8 cellular contexts compared by ENCODE assay signal in the genomic region with DNA sequence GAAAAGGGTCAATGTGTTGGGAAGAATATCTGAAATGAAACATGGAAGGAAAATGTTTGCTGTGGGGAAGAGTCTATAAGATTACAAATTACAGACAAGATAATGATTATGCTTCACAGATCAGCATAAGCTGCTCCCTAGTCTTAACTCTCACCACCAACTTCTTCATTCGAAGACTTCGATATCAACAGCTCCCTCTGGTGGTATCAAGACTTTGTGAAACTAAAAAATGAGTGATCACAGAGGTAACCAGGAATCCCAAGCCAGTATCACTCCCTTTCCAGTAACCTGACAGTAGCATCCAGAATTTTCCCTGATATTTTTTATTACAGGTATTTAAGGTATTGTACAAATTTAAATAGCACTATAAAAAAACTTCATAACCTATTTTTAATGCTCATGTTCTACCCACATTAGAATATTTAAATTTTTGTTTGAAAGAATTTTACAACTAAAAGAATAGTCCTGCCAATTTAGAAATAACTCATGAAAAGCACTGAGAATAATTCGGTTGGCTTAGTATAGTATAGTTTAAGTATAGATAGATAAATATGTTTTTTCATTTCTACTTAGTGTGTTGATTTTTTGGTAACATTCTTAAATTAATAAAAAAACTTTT.
DNase-seq lines count a peak whose midpoint lies in the region; FAIRE-seq and TF ChIP-seq lines count a peak whose summit lies in the region.

No MANE protein-coding gene starts in this region.

- no peak overlapping the region for H3K4me3 ChIP-seq in HEK293 (ENCODE audit: low read depth, low read length)
- no peak overlapping the region for H3K4me3 ChIP-seq in astrocyte (ENCODE audit: insufficient read depth, low read depth, low read length)
- H3K4me3 ChIP-seq in thyroid gland (replicated peaks in 1 of 3), result no peak overlapping the region

- no peak overlapping the region for H3K27ac Mint-ChIP-seq in activated CD4-positive, alpha-beta T cell treated with anti-CD3 and anti-CD28 coated beads, Interleukin-2, amount 10 ng/mL, durations not matched to agents 24 days and 14 days
- no peak overlapping the region for H3K27ac Mint-ChIP-seq in astrocyte (ENCODE audit: unreplicated experiment)

- no peak for TF ChIP-seq POLR2A in thyroid gland (IDR thresholded peaks at IDR 0.05)

- H3K4me3 Mint-ChIP-seq in activated CD4-positive, alpha-beta T cell treated with anti-CD3 and anti-CD28 coated beads, Interleukin-2, amount 10 ng/mL, durations not matched to agents 24 days and 14 days, result no peak overlapping the region
- no peak overlapping the region for H3K4me3 Mint-ChIP-seq in astrocyte (ENCODE audit: unreplicated experiment)

- peak; percentile 91 for FAIRE-seq in astrocyte (lab: Jason Lieb, UNC)

- no peak overlapping the region for H2AFZ ChIP-seq in astrocyte (ENCODE audit: low read depth, low read length)

- H3K4me1 Mint-ChIP-seq in activated CD4-positive, alpha-beta T cell treated with anti-CD3 and anti-CD28 coated beads, Interleukin-2, amount 10 ng/mL, durations not matched to agents 24 days and 14 days, result no peaks in the 10 kb centered on the region
- peaks cover 3% of the 10 kb centered on the region for H3K4me1 Mint-ChIP-seq in astrocyte (ENCODE audit: low read depth, unreplicated experiment)

- peaks cover 5% of the 10 kb centered on the region for H3K36me3 Mint-ChIP-seq in activated CD4-positive, alpha-beta T cell treated with anti-CD3 and anti-CD28 coated beads, Interleukin-2, amount 10 ng/mL, durations not matched to agents 24 days and 14 days (ENCODE audit: low read depth)
- H3K36me3 Mint-ChIP-seq in astrocyte (ENCODE audit: low read depth, unreplicated experiment), result no peaks in the 10 kb centered on the region

- H3K4me1 ChIP-seq in HEK293 (ENCODE audit: control insufficient read depth, insufficient read depth, low read length) (no peaks in the 10 kb centered on the region), astrocyte (ENCODE audit: insufficient read depth, low read length) (no peaks in the 10 kb centered on the region), thyroid gland (no peaks in the 10 kb centered on the region)

- CTCF ChIA-PET in HEK293 (lab: Yijun Ruan, JAX), result interaction anchor here (0.7 to 4.2 kb wide), 24 partner anchors 9 to 900 kb away, joined by 3 to 31 read pairs (median 4); no protein-coding TSS in a partner anchor

- H3K27ac ChIP-seq in HEK293 (ENCODE audit: extremely low read depth, low read depth, low read length) (no peak overlapping the region), astrocyte (ENCODE audit: low read depth, low read length) (no peak overlapping the region), thyroid gland (no peak overlapping the region)

- no peaks in the 10 kb centered on the region for H3K9me3 ChIP-seq in HEK293 (ENCODE audit: control insufficient read depth, insufficient read depth, low read depth, low read length)
- no peaks in the 10 kb centered on the region for H3K9me3 ChIP-seq in astrocyte (ENCODE audit: insufficient read depth, low read depth, low read length)
- no peaks in the 10 kb centered on the region for H3K9me3 ChIP-seq in thyroid gland

- WGBS in thyroid gland, 2 donors, result 28 to 35% methylated on average over 3 of the region's 3 CpGs

- intact Hi-C loops in activated CD4-positive, alpha-beta T cell treated with anti-CD3 and anti-CD28 coated beads, Interleukin-2, amount 10 ng/mL, durations not matched to agents 24 days and 14 days (cut with micrococcal nuclease), result loop anchor here (5.0 kb wide), 1 partner anchor 172 kb away; no protein-coding TSS in a partner anchor
- intact Hi-C loops in thyroid gland (cut with DNase I), result no loop called here

- no peak overlapping the region for H3K9ac ChIP-seq in astrocyte (ENCODE audit: low read length)

- H3K27me3 Mint-ChIP-seq in activated CD4-positive, alpha-beta T cell treated with anti-CD3 and anti-CD28 coated beads, Interleukin-2, amount 10 ng/mL, durations not matched to agents 24 days and 14 days, result no peaks in the 10 kb centered on the region
- no peaks in the 10 kb centered on the region for H3K27me3 Mint-ChIP-seq in astrocyte (ENCODE audit: low read depth, unreplicated experiment)

- no peak overlapping the region for H3K4me2 ChIP-seq in astrocyte (ENCODE audit: low read length)

- no peaks in the 10 kb centered on the region for H3K9me3 Mint-ChIP-seq in activated CD4-positive, alpha-beta T cell treated with anti-CD3 and anti-CD28 coated beads, Interleukin-2, amount 10 ng/mL, durations not matched to agents 24 days and 14 days
- no peaks in the 10 kb centered on the region for H3K9me3 Mint-ChIP-seq in astrocyte (ENCODE audit: unreplicated experiment)

- H3K27me3 ChIP-seq in astrocyte (ENCODE audit: insufficient read depth, low read length) (no peaks in the 10 kb centered on the region), thyroid gland (no peaks in the 10 kb centered on the region)

- POLR2A ChIA-PET in HEK293 (lab: Yijun Ruan, JAX), result interaction anchor here (0.8 to 1.0 kb wide), 2 partner anchors 377 to 803 kb away, joined by 3 to 5 read pairs; partner anchors contain the start of gene LDHB

- TF ChIP-seq CTCF in HEK293 (tag by site-specific recombination; IDR thresholded peaks at IDR 0.05) (peak; percentile 29; the same call in 1 of the 2 replicates), astrocyte (IDR thresholded peaks at IDR 0.05; ENCODE audit: insufficient read depth, low read depth, low read length) (peak; percentile 61), thyroid gland (IDR thresholded peaks at IDR 0.05) (peak; percentile 14 to 63 (median 40))

- peak; percentile 73 for DNase-seq in activated CD4-positive, alpha-beta T cell treated with anti-CD3 and anti-CD28 coated beads, Interleukin-2, amount 10 ng/mL, durations not matched to agents 24 days and 14 days
- DNase-seq in activated CD4-positive, alpha-beta T cell treated with anti-CD3 and anti-CD28 coated beads for 1 hour, result no peak
- peak; percentile 59 for DNase-seq in NCI-H2227 (lab: John Stamatoyannopoulos, UW; ENCODE audit: unreplicated experiment)
- peak; percentile 29 for DNase-seq in astrocyte (ENCODE audit: low read depth)
- peak; percentile 38 for DNase-seq in iPS DF 4.7 (ENCODE audit: extremely low read depth, low spot score)
- no peak for DNase-seq in thyroid gland
- DNase-seq in stimulated activated CD4-positive, alpha-beta T cell treated with anti-CD3 and anti-CD28 coated beads, Interleukin-2, amount 100 ng/mL, for 24 hours, result no peak

- H4K20me1 ChIP-seq in astrocyte (ENCODE audit: insufficient read depth, low read length), result no peaks in the 10 kb centered on the region

- H3K79me2 ChIP-seq in astrocyte (ENCODE audit: insufficient read depth, low read length), result no peaks in the 10 kb centered on the region

- H3K36me3 ChIP-seq in HEK293 (ENCODE audit: control insufficient read depth in 2 of 2, insufficient read depth in 1 of 2, low read length in 2 of 2), result peaks cover 3 to 4% of the 10 kb centered on the region in 2 experiments; a peak in 2 of 3 replicates
- no peaks in the 10 kb centered on the region for H3K36me3 ChIP-seq in astrocyte (ENCODE audit: insufficient read depth, low read length)
- no peaks in the 10 kb centered on the region for H3K36me3 ChIP-seq in thyroid gland

TF ChIP-seq in HEK293, 187 proteins besides CTCF, POLR2A, EP300 and RAD21:
- TF ChIP-seq ZSCAN30 (tag by site-specific recombination; IDR thresholded peaks at IDR 0.05), result no peak
- TF ChIP-seq ZNF132 (tag by site-specific recombination; IDR thresholded peaks at IDR 0.05; ENCODE audit: borderline replicate concordance), result no peak
- 0 out of 2 replicates have a peak, but pooled peaks have one; percentile 43 for TF ChIP-seq ZNF2 (tag by site-specific recombination; IDR thresholded peaks at IDR 0.05)
- no peak for TF ChIP-seq ZBTB8A (tag by site-specific recombination; IDR thresholded peaks at IDR 0.05)
- 0 out of 2 replicates have a peak, but pooled peaks have one; percentile 10 for TF ChIP-seq ZNF654 (tag by site-specific recombination; IDR thresholded peaks at IDR 0.05; ENCODE audit: low read depth)
- no peak for TF ChIP-seq KLF10 (tag by site-specific recombination; IDR thresholded peaks at IDR 0.05)
- no peak for TF ChIP-seq ZFHX2 (tag by site-specific recombination; conservative IDR thresholded peaks at IDR 0.05)
- no peak for TF ChIP-seq ZNF202 (tag by site-specific recombination; IDR thresholded peaks at IDR 0.05; ENCODE audit: borderline replicate concordance)
- TF ChIP-seq ZNF707 (tag by site-specific recombination; IDR thresholded peaks at IDR 0.05), result no peak
- no peak for TF ChIP-seq HOXA7 (CRISPR knock-in tag; IDR thresholded peaks at IDR 0.05; ENCODE audit: borderline replicate concordance)
- no peak for TF ChIP-seq ZNF585B (tag by site-specific recombination; IDR thresholded peaks at IDR 0.05)
- TF ChIP-seq EGR2 (tag by site-specific recombination; IDR thresholded peaks at IDR 0.05; ENCODE audit: low read depth), result no peak
- TF ChIP-seq, protein P1, sequence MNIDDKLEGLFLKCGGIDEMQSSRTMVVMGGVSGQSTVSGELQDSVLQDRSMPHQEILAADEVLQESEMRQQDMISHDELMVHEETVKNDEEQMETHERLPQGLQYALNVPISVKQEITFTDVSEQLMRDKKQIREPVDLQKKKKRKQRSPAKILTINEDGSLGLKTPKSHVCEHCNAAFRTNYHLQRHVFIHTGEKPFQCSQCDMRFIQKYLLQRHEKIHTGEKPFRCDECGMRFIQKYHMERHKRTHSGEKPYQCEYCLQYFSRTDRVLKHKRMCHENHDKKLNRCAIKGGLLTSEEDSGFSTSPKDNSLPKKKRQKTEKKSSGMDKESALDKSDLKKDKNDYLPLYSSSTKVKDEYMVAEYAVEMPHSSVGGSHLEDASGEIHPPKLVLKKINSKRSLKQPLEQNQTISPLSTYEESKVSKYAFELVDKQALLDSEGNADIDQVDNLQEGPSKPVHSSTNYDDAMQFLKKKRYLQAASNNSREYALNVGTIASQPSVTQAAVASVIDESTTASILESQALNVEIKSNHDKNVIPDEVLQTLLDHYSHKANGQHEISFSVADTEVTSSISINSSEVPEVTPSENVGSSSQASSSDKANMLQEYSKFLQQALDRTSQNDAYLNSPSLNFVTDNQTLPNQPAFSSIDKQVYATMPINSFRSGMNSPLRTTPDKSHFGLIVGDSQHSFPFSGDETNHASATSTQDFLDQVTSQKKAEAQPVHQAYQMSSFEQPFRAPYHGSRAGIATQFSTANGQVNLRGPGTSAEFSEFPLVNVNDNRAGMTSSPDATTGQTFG (tag by site-specific recombination; IDR thresholded peaks at IDR 0.05; ENCODE audit: borderline replicate concordance), result no peak
TF ChIP-seq in HEK293: peak in this region for 2.

Comparison
In these comparisons a context has a peak if more than half of its experiments do, and no peak if none do; other contexts are left out.
1. DNase-seq: peak in activated CD4-positive, alpha-beta T cell treated with anti-CD3 and anti-CD28 coated beads, Interleukin-2, amount 10 ng/mL, durations not matched to agents 24 days and 14 days (single experiment), NCI-H2227 (single experiment), astrocyte (single experiment) and iPS DF 4.7 (single experiment); none in activated CD4-positive, alpha-beta T cell treated with anti-CD3 and anti-CD28 coated beads for 1 hour (single experiment), thyroid gland (0 of 2) and stimulated activated CD4-positive, alpha-beta T cell treated with anti-CD3 and anti-CD28 coated beads, Interleukin-2, amount 100 ng/mL, for 24 hours (0 of 2).
2. Peak in every context shown above with its lines, with median percentiles within 50 percentile points of each other: CTCF ChIP-seq.